In genomic region chr7:44222074-44222473, GRCh38 we compare ENCODE assay signal across 17 cellular contexts. TPM values are rescaled to one million over a fixed set of nuclear protein-coding genes. Genes with fewer than 3 reads are reported as not detected.
"Had no signal": no experiment of that assay in that cellular context is flagged by ENCODE, and none has a peak within 500 bp of the region (broad histone marks: within the 10 kb centered on the region; RNA-seq: fewer than 3 reads in every experiment).

No MANE protein-coding gene starts in this region.

- H3K4me3 ChIP-seq: gastrocnemius medialis, stomach, testis, upper lobe of left lung had no signal

- H3K36me3 ChIP-seq: gastrocnemius medialis, neutrophil, stomach, upper lobe of left lung had no signal

- ATAC-seq: activated naive CD8-positive, alpha-beta T cell treated with anti-CD3 and anti-CD28 coated beads, Interleukin-2, amount 50 U/mL, for 24 hours; activated T-helper 17 cell treated with anti-CD3 and anti-CD28 coated beads, Interleukin-2, amount 50 U/mL, for 72 hours; gastrocnemius medialis; T-cell had no signal

- H3K27me3 ChIP-seq: gastrocnemius medialis, testis, upper lobe of left lung had no signal

- DNase-seq: activated CD4-positive, alpha-beta T cell treated with anti-CD3 and anti-CD28 coated beads, Interleukin-2, amount 50 U/mL, for 4 hours; activated CD4-positive, CD25-positive, alpha-beta regulatory T cell treated with anti-CD3 and anti-CD28 coated beads, Interleukin-2, amount 50 U/mL, for 72 hours; activated naive CD4-positive, alpha-beta T cell treated with anti-CD3 and anti-CD28 coated beads for 36 hours; activated naive CD8-positive, alpha-beta T cell treated with anti-CD3 and anti-CD28 coated beads, Interleukin-2, amount 50 U/mL, for 24 hours; activated T-cell treated with anti-CD3 and anti-CD28 coated beads for 4 hours; cerebellar nuclear complex; gastrocnemius medialis; mammary epithelial cell; stimulated activated CD4-positive, alpha-beta T cell treated with anti-CD3 and anti-CD28 coated beads, Interleukin-12 subunit alpha, Interleukin-12 subunit beta, amount 100 ng/mL, for 4 hours; stimulated activated CD4-positive, alpha-beta T cell treated with anti-CD3 and anti-CD28 coated beads, Interleukin-2, amount 100 ng/mL, for 24 hours; stomach; T-cell; T-helper 9 cell; testis had no signal

- H3K9me3 ChIP-seq: gastrocnemius medialis, neutrophil, testis, upper lobe of left lung had no signal

- H3K27ac ChIP-seq: gastrocnemius medialis, neutrophil, stomach, testis, upper lobe of left lung had no signal

- H3K4me1 ChIP-seq: stomach, testis, upper lobe of left lung had no signal

RNA-seq across cellular contexts. Expression of gene GCK, which starts 32.8 kb away (rescaled TPM):
- total RNA-seq: mammary epithelial cell had no signal
- polyA plus RNA-seq: mammary epithelial cell had no signal
